ENCODE assay signal across 18 cellular contexts in genomic region chr16:90053902-90054301, GRCh38. TPM values are rescaled to one million over a fixed set of nuclear protein-coding genes. Genes with fewer than 3 reads are reported as not detected.
"Had no signal": no experiment of that assay in that cellular context is flagged by ENCODE, and none has a peak within 500 bp of the region (broad histone marks: within the 10 kb centered on the region; RNA-seq: fewer than 3 reads in every experiment).

No MANE protein-coding gene starts in this region.

RNA-seq across cellular contexts. Expression of gene PRDM7, which starts 23.2 kb away (rescaled TPM):
- total RNA-seq: activated CD4-positive, alpha-beta memory T cell treated with anti-CD3 and anti-CD28 coated beads, Interleukin-2, amount 10 ng/mL, durations not matched to agents 7 days and 5 days; activated CD4-positive, alpha-beta T cell treated with anti-CD3 and anti-CD28 coated beads, Interleukin-2, amount 10 ng/mL, durations not matched to agents 7 days and 5 days; activated naive CD4-positive, alpha-beta T cell treated with anti-CD3 and anti-CD28 coated beads, Interleukin-2, amount 50 U/mL, for 72 hours; activated naive CD8-positive, alpha-beta T cell treated with anti-CD3 and anti-CD28 coated beads, Interleukin-2, amount 10 ng/mL, durations not matched to agents 7 days and 5 days; activated T-cell treated with anti-CD3 and anti-CD28 coated beads, Interleukin-2, amount 50 U/mL, for 72 hours; ascending aorta; breast epithelium; cardiac muscle cell; colonic mucosa; dorsolateral prefrontal cortex; endodermal cell; esophagus muscularis mucosa; foreskin keratinocyte; gastrocnemius medialis; heart right ventricle; hepatocyte; T-helper 17 cell; WTC11 had no signal

RNA-seq across cellular contexts. Expression of gene DBNDD1, which starts 34.6 kb away (rescaled TPM):
- total RNA-seq: activated CD4-positive, alpha-beta memory T cell treated with anti-CD3 and anti-CD28 coated beads, Interleukin-2, amount 10 ng/mL, durations not matched to agents 7 days and 5 days had no signal
